8 cellular contexts compared by ENCODE assay signal in the genomic region with DNA sequence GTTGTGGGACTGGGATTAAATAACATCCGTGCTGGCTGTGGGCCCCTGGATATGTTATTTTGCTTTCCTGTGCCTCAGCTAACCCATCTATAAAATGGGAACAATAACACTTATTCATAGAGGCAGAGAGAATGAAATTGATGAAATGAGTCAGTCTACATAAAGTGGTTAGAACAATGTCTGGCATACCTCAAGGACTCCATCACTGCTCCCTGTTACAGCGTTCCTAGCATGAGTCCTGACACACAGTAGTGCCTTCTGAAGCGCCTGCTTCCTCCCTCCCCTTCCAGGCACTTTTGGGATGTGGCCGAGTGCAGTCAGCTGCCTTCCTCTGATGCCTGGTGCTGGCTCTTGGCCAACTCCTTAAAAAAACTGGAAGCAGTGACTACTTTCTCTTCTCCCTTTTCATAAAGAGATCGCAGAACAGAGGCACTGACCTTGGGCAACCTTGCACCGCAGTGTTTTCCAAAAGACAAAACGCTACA.
A peak's percentile ranks its signal among the peaks of the same experiment; 100 is the strongest.
DNase-seq lines count a peak whose midpoint lies in the region; ATAC-seq and TF ChIP-seq lines count a peak whose summit lies in the region.

No MANE protein-coding gene starts in this region.

- no peak overlapping the region for H3K4me3 Mint-ChIP-seq in naive thymus-derived CD4-positive, alpha-beta T cell
- H3K4me3 Mint-ChIP-seq in activated CD4-positive, alpha-beta T cell treated with anti-CD3 and anti-CD28 coated beads, Interleukin-2, amount 10 ng/mL, durations not matched to agents 24 days and 14 days: no peak overlapping the region

- H3K9me3 Mint-ChIP-seq in naive thymus-derived CD4-positive, alpha-beta T cell: peaks cover 0 to 1% (median 0%) of the 10 kb centered on the region in 11 donors
- no peaks in the 10 kb centered on the region for H3K9me3 Mint-ChIP-seq in activated CD4-positive, alpha-beta T cell treated with anti-CD3 and anti-CD28 coated beads, Interleukin-2, amount 10 ng/mL, durations not matched to agents 24 days and 14 days

- CTCF ChIA-PET in naive thymus-derived CD4-positive, alpha-beta T cell (lab: Charles Lee): no interaction called here

- H3K4me1 ChIP-seq in esophagus muscularis mucosa: peaks cover 31 to 46% (median 38%) of the 10 kb centered on the region in 4 donors
- no peaks in the 10 kb centered on the region for H3K4me1 ChIP-seq in naive thymus-derived CD4-positive, alpha-beta T cell (ENCODE audit: control insufficient read depth in 2 of 2, insufficient read depth in 2 of 2, low read length in 2 of 2)

- TF ChIP-seq POLR2A in esophagus muscularis mucosa (IDR thresholded peaks at IDR 0.05; ENCODE audit: low read depth): no peak

- TF ChIP-seq CTCF in AG09309 (IDR thresholded peaks at IDR 0.05; ENCODE audit: control insufficient read depth, insufficient read depth, low read depth, low read length, missing control alignments) (no peak), esophagus muscularis mucosa (IDR thresholded peaks at IDR 0.05) (no peak)

- no peaks in the 10 kb centered on the region for H3K36me3 ChIP-seq in esophagus muscularis mucosa
- H3K36me3 ChIP-seq in naive thymus-derived CD4-positive, alpha-beta T cell (ENCODE audit: control insufficient read depth in 2 of 3, insufficient read depth in 3 of 3, low read length in 3 of 3): no peaks in the 10 kb centered on the region

- ATAC-seq in naive thymus-derived CD4-positive, alpha-beta T cell: peak; percentile 23
- ATAC-seq in GM19455 (IDR thresholded peaks at IDR 0.05; ENCODE audit: unreplicated experiment) (no peak), HG03378 (IDR thresholded peaks at IDR 0.05; ENCODE audit: unreplicated experiment) (no peak), HG03432 (IDR thresholded peaks at IDR 0.05; ENCODE audit: unreplicated experiment) (no peak)

- H3K4me1 Mint-ChIP-seq in naive thymus-derived CD4-positive, alpha-beta T cell: peaks cover 0 to 1% (median 0%) of the 10 kb centered on the region in 7 donors
- H3K4me1 Mint-ChIP-seq in activated CD4-positive, alpha-beta T cell treated with anti-CD3 and anti-CD28 coated beads, Interleukin-2, amount 10 ng/mL, durations not matched to agents 24 days and 14 days: no peaks in the 10 kb centered on the region

- no peak for TF ChIP-seq EP300 in esophagus muscularis mucosa (IDR thresholded peaks at IDR 0.05)

- no peaks in the 10 kb centered on the region for H3K27me3 ChIP-seq in esophagus muscularis mucosa
- H3K27me3 ChIP-seq in naive thymus-derived CD4-positive, alpha-beta T cell (ENCODE audit: control insufficient read depth in 2 of 2, insufficient read depth in 2 of 2, low read length in 2 of 2): no peaks in the 10 kb centered on the region

- H3K27me3 Mint-ChIP-seq in naive thymus-derived CD4-positive, alpha-beta T cell: no peaks in the 10 kb centered on the region
- H3K27me3 Mint-ChIP-seq in activated CD4-positive, alpha-beta T cell treated with anti-CD3 and anti-CD28 coated beads, Interleukin-2, amount 10 ng/mL, durations not matched to agents 24 days and 14 days: peaks cover 5% of the 10 kb centered on the region

- peak overlapping the region; percentile 62 to 73 (median 69) for H3K27ac ChIP-seq in esophagus muscularis mucosa (replicated peaks in 1 of 4)
- H3K27ac ChIP-seq in naive thymus-derived CD4-positive, alpha-beta T cell (ENCODE audit: low read depth, low read length): no peak overlapping the region

- H3K36me3 Mint-ChIP-seq in naive thymus-derived CD4-positive, alpha-beta T cell: no peaks in the 10 kb centered on the region
- no peaks in the 10 kb centered on the region for H3K36me3 Mint-ChIP-seq in activated CD4-positive, alpha-beta T cell treated with anti-CD3 and anti-CD28 coated beads, Interleukin-2, amount 10 ng/mL, durations not matched to agents 24 days and 14 days (ENCODE audit: low read depth)

- H3K27ac Mint-ChIP-seq in naive thymus-derived CD4-positive, alpha-beta T cell: no peak overlapping the region
- H3K27ac Mint-ChIP-seq in activated CD4-positive, alpha-beta T cell treated with anti-CD3 and anti-CD28 coated beads, Interleukin-2, amount 10 ng/mL, durations not matched to agents 24 days and 14 days: no peak overlapping the region

- intact Hi-C loops in esophagus muscularis mucosa (cut with DNase I): no loop called here
- intact Hi-C loops in naive thymus-derived CD4-positive, alpha-beta T cell (cut with micrococcal nuclease): no loop called here
- intact Hi-C loops in activated CD4-positive, alpha-beta T cell treated with anti-CD3 and anti-CD28 coated beads, Interleukin-2, amount 10 ng/mL, durations not matched to agents 24 days and 14 days (cut with micrococcal nuclease): no loop called here

- whole genome bisulfite sequencing in esophagus muscularis mucosa: 22% methylated on average over 7 of the region's 7 CpGs

- H3K4me3 ChIP-seq in AG09309 (ENCODE audit: control insufficient read depth, low read depth, low read length) (no peak overlapping the region), esophagus muscularis mucosa (no peak overlapping the region)
- H3K4me3 ChIP-seq in naive thymus-derived CD4-positive, alpha-beta T cell (ENCODE audit: low read length): no peak overlapping the region

- POLR2A ChIA-PET in naive thymus-derived CD4-positive, alpha-beta T cell (lab: Charles Lee): no interaction called here

- DNase-seq in AG09309 (ENCODE audit: low read depth): peak; percentile 66
- peak; percentile 62 for DNase-seq in NCI-H345 (lab: John Stamatoyannopoulos, UW)
- peak; percentile 94 for DNase-seq in esophagus muscularis mucosa (ENCODE audit: extremely low spot score)
- no peak for DNase-seq in naive thymus-derived CD4-positive, alpha-beta T cell
- DNase-seq in activated CD4-positive, alpha-beta T cell treated with anti-CD3 and anti-CD28 coated beads, Interleukin-2, amount 10 ng/mL, durations not matched to agents 24 days and 14 days: no peak

- H3K9me3 ChIP-seq in esophagus muscularis mucosa: no peaks in the 10 kb centered on the region
- no peaks in the 10 kb centered on the region for H3K9me3 ChIP-seq in naive thymus-derived CD4-positive, alpha-beta T cell (ENCODE audit: control insufficient read depth in 2 of 3, low read length in 3 of 3)

Comparison
In these comparisons a context has a peak if more than half of its experiments do, and no peak if none do; other contexts are left out.
1. DNase-seq: peak in AG09309 (single experiment), NCI-H345 (single experiment) and esophagus muscularis mucosa (single experiment); none in naive thymus-derived CD4-positive, alpha-beta T cell (0 of 9) and activated CD4-positive, alpha-beta T cell treated with anti-CD3 and anti-CD28 coated beads, Interleukin-2, amount 10 ng/mL, durations not matched to agents 24 days and 14 days (single experiment).